Comparison of ENCODE assay signal across 28 cellular contexts in genomic region chr22:46992121-46992731, GRCh38.
"Had no signal": no experiment of that assay in that cellular context is flagged by ENCODE, and none has a peak within 500 bp of the region (broad histone marks: within the 10 kb centered on the region; RNA-seq: fewer than 3 reads in every experiment).

No MANE protein-coding gene starts in this region.

- H3K27ac Mint-ChIP-seq: activated naive CD4-positive, alpha-beta T cell treated with anti-CD3 and anti-CD28 coated beads, Interleukin-2, amount 10 ng/mL, durations not matched to agents 7 days and 5 days; activated T-helper 1 cell treated with anti-CD3 and anti-CD28 coated beads, Interleukin-12 subunit alpha, Interleukin-12 subunit beta, Interleukin-2, Interleukin-4 antibody, amounts not matched to agents 30 ng/mL and 10 ng/mL and 1 ng/mL, durations not matched to agents 14 hours and 24 hours and 36 hours; nephron had no signal

- H3K27ac ChIP-seq: epithelial cell of prostate, esophagus squamous epithelium, heart right ventricle, left ventricle myocardium inferior, neutrophil, psoas muscle, right atrium auricular region, spleen, upper lobe of left lung, vagina had no signal

- H3K9me3 Mint-ChIP-seq: activated naive CD4-positive, alpha-beta T cell treated with anti-CD3 and anti-CD28 coated beads, Interleukin-2, amount 10 ng/mL, durations not matched to agents 7 days and 5 days; activated naive CD8-positive, alpha-beta T cell treated with anti-CD3 and anti-CD28 coated beads, Interleukin-2, amount 10 ng/mL, durations not matched to agents 7 days and 5 days; activated T-helper 1 cell treated with anti-CD3 and anti-CD28 coated beads, Interleukin-12 subunit alpha, Interleukin-12 subunit beta, Interleukin-2, Interleukin-4 antibody, amounts not matched to agents 30 ng/mL and 10 ng/mL and 1 ng/mL, durations not matched to agents 14 hours and 24 hours and 36 hours; nephron; stimulated activated naive CD8-positive, alpha-beta T cell treated with anti-CD3 and anti-CD28 coated beads, Interleukin-15, amount 100 ng/mL, for 72 hours had no signal

- H3K4me3 Mint-ChIP-seq: activated naive CD4-positive, alpha-beta T cell treated with anti-CD3 and anti-CD28 coated beads, Interleukin-2, amount 10 ng/mL, durations not matched to agents 7 days and 5 days; activated naive CD8-positive, alpha-beta T cell treated with anti-CD3 and anti-CD28 coated beads, Interleukin-2, amount 10 ng/mL, durations not matched to agents 7 days and 5 days; activated T-helper 1 cell treated with anti-CD3 and anti-CD28 coated beads, Interleukin-12 subunit alpha, Interleukin-12 subunit beta, Interleukin-2, Interleukin-4 antibody, amounts not matched to agents 30 ng/mL and 10 ng/mL and 1 ng/mL, durations not matched to agents 14 hours and 24 hours and 36 hours; nephron; stimulated activated naive CD8-positive, alpha-beta T cell treated with anti-CD3 and anti-CD28 coated beads, Interleukin-15, amount 100 ng/mL, for 72 hours had no signal

- H3K4me1 Mint-ChIP-seq: activated naive CD4-positive, alpha-beta T cell treated with anti-CD3 and anti-CD28 coated beads, Interleukin-2, amount 10 ng/mL, durations not matched to agents 7 days and 5 days had no signal

- H3K27me3 ChIP-seq: esophagus squamous epithelium, heart right ventricle, neutrophil, pancreas, right atrium auricular region, spleen, upper lobe of left lung, vagina had no signal

- H3K4me1 ChIP-seq: psoas muscle, right atrium auricular region, vagina had no signal

- ATAC-seq: heart right ventricle; pancreas; psoas muscle; stimulated activated naive CD8-positive, alpha-beta T cell treated with anti-CD3 and anti-CD28 coated beads, Interleukin-15, amount 100 ng/mL, for 72 hours had no signal

- DNase-seq: activated CD4-positive, alpha-beta T cell treated with anti-CD3 and anti-CD28 coated beads for 4 hours; activated CD4-positive, alpha-beta T cell treated with anti-CD3 and anti-CD28 coated beads, Interleukin-2, amount 50 U/mL, for 4 hours; activated CD8-positive, alpha-beta memory T cell treated with anti-CD3 and anti-CD28 coated beads, Interleukin-2, amount 50 U/mL, for 4 hours; activated gamma-delta T cell; activated naive CD4-positive, alpha-beta T cell treated with anti-CD3 and anti-CD28 coated beads, Interleukin-2, amount 10 ng/mL, durations not matched to agents 7 days and 5 days; activated naive CD8-positive, alpha-beta T cell treated with anti-CD3 and anti-CD28 coated beads, Interleukin-2, amount 10 ng/mL, durations not matched to agents 7 days and 5 days; activated T-cell treated with anti-CD3 and anti-CD28 coated beads, Interleukin-2, amount 50 U/mL, for 1 hour; central memory CD4-positive, alpha-beta T cell; dermis blood vessel endothelial cell; effector CD4-positive, alpha-beta T cell; esophagus squamous epithelium; foreskin melanocyte; heart right ventricle; left ventricle myocardium inferior; mesendoderm; psoas muscle; spleen; stimulated activated naive CD8-positive, alpha-beta T cell treated with anti-CD3 and anti-CD28 coated beads, Interleukin-15, amount 100 ng/mL, for 72 hours; substantia nigra; upper lobe of left lung had no signal

- H3K27me3 Mint-ChIP-seq: activated naive CD4-positive, alpha-beta T cell treated with anti-CD3 and anti-CD28 coated beads, Interleukin-2, amount 10 ng/mL, durations not matched to agents 7 days and 5 days; activated naive CD8-positive, alpha-beta T cell treated with anti-CD3 and anti-CD28 coated beads, Interleukin-2, amount 10 ng/mL, durations not matched to agents 7 days and 5 days; stimulated activated naive CD8-positive, alpha-beta T cell treated with anti-CD3 and anti-CD28 coated beads, Interleukin-15, amount 100 ng/mL, for 72 hours had no signal

- H3K4me3 ChIP-seq: esophagus squamous epithelium, heart right ventricle, left ventricle myocardium inferior, lung, pancreas, psoas muscle, right atrium auricular region, spleen, upper lobe of left lung, vagina had no signal

- H3K36me3 ChIP-seq: pancreas, right atrium auricular region, vagina had no signal

- H3K9me3 ChIP-seq: esophagus squamous epithelium, heart right ventricle, left ventricle myocardium inferior, neutrophil, pancreas, psoas muscle, right atrium auricular region, spleen, upper lobe of left lung, vagina had no signal

- H3K36me3 Mint-ChIP-seq: activated naive CD4-positive, alpha-beta T cell treated with anti-CD3 and anti-CD28 coated beads, Interleukin-2, amount 10 ng/mL, durations not matched to agents 7 days and 5 days had no signal
